ENCODE assay signal across 15 cellular contexts in genomic region chr3:104561324-104561723, GRCh38.
"Had no signal": no experiment of that assay in that cellular context is flagged by ENCODE, and none has a peak within 500 bp of the region (broad histone marks: within the 10 kb centered on the region; RNA-seq: fewer than 3 reads in every experiment).

No MANE protein-coding gene starts in this region.

- H3K27me3 Mint-ChIP-seq: memory B cell, naive B cell, progenitor cell of endocrine pancreas had no signal

- ATAC-seq: activated CD8-positive, alpha-beta T cell treated with anti-CD3 and anti-CD28 coated beads for 36 hours; body of pancreas; left ventricle myocardium superior had no signal

- H3K36me3 Mint-ChIP-seq: naive B cell had no signal

- H3K27ac Mint-ChIP-seq: activated CD4-positive, alpha-beta T cell treated with anti-CD3 and anti-CD28 coated beads, Interleukin-2, amount 10 ng/mL, durations not matched to agents 24 days and 14 days; activated CD8-positive, alpha-beta T cell treated with anti-CD3 and anti-CD28 coated beads for 36 hours; activated naive CD4-positive, alpha-beta T cell treated with anti-CD3 and anti-CD28 coated beads for 36 hours; activated T-cell treated with anti-CD3 and anti-CD28 coated beads, Interleukin-2, amount 50 U/mL, for 24 hours; activated T-helper 2 cell treated with anti-CD3 and anti-CD28 coated beads, Interferon-gamma antibody, Interleukin-2, Interleukin-4, amounts not matched to agents 10 μg/mL and 5 μg/mL and 100 μg/mL, durations not matched to agents 14 hours and 24 hours and 36 hours; memory B cell; progenitor cell of endocrine pancreas; stimulated activated naive CD8-positive, alpha-beta T cell treated with anti-CD3 and anti-CD28 coated beads, Interleukin-15, Interleukin-2, amounts not matched to agents 100 ng/mL and 50 ng/mL, for 24 hours had no signal

- DNase-seq: activated CD4-positive, alpha-beta T cell treated with anti-CD3 and anti-CD28 coated beads, Interleukin-2, amount 10 ng/mL, durations not matched to agents 24 days and 14 days; activated CD8-positive, alpha-beta T cell treated with anti-CD3 and anti-CD28 coated beads for 36 hours; activated naive CD4-positive, alpha-beta T cell treated with anti-CD3 and anti-CD28 coated beads for 36 hours; activated T-cell treated with anti-CD3 and anti-CD28 coated beads, Interleukin-2, amount 50 U/mL, for 24 hours; body of pancreas; left ventricle myocardium superior; naive B cell; stimulated activated CD4-positive, alpha-beta T cell treated with anti-CD3 and anti-CD28 coated beads, Interleukin-12 subunit alpha, Interleukin-12 subunit beta, amount 100 ng/mL, for 4 hours; stimulated activated CD4-positive, alpha-beta T cell treated with anti-CD3 and anti-CD28 coated beads, Interleukin-1b, Interleukin-23, amount 100 ng/mL, for 48 hours; trophoblast cell had no signal

- H3K9me3 Mint-ChIP-seq: activated CD4-positive, alpha-beta T cell treated with anti-CD3 and anti-CD28 coated beads, Interleukin-2, amount 10 ng/mL, durations not matched to agents 24 days and 14 days; activated CD8-positive, alpha-beta T cell treated with anti-CD3 and anti-CD28 coated beads for 36 hours; activated naive CD4-positive, alpha-beta T cell treated with anti-CD3 and anti-CD28 coated beads for 36 hours; activated T-cell treated with anti-CD3 and anti-CD28 coated beads, Interleukin-2, amount 50 U/mL, for 24 hours; activated T-helper 2 cell treated with anti-CD3 and anti-CD28 coated beads, Interferon-gamma antibody, Interleukin-2, Interleukin-4, amounts not matched to agents 10 μg/mL and 5 μg/mL and 100 μg/mL, durations not matched to agents 14 hours and 24 hours and 36 hours; naive B cell; stimulated activated naive CD8-positive, alpha-beta T cell treated with anti-CD3 and anti-CD28 coated beads, Interleukin-15, Interleukin-2, amounts not matched to agents 100 ng/mL and 50 ng/mL, for 24 hours had no signal

- H3K4me3 Mint-ChIP-seq: activated CD4-positive, alpha-beta T cell treated with anti-CD3 and anti-CD28 coated beads, Interleukin-2, amount 10 ng/mL, durations not matched to agents 24 days and 14 days; activated CD8-positive, alpha-beta T cell treated with anti-CD3 and anti-CD28 coated beads for 36 hours; activated naive CD4-positive, alpha-beta T cell treated with anti-CD3 and anti-CD28 coated beads for 36 hours; activated T-cell treated with anti-CD3 and anti-CD28 coated beads, Interleukin-2, amount 50 U/mL, for 24 hours; memory B cell; naive B cell; neural crest cell; stimulated activated naive CD8-positive, alpha-beta T cell treated with anti-CD3 and anti-CD28 coated beads, Interleukin-15, Interleukin-2, amounts not matched to agents 100 ng/mL and 50 ng/mL, for 24 hours had no signal

- H3K4me1 Mint-ChIP-seq: activated CD4-positive, alpha-beta T cell treated with anti-CD3 and anti-CD28 coated beads, Interleukin-2, amount 10 ng/mL, durations not matched to agents 24 days and 14 days; neural crest cell had no signal
